26 cellular contexts compared by ENCODE assay signal in the genomic region with DNA sequence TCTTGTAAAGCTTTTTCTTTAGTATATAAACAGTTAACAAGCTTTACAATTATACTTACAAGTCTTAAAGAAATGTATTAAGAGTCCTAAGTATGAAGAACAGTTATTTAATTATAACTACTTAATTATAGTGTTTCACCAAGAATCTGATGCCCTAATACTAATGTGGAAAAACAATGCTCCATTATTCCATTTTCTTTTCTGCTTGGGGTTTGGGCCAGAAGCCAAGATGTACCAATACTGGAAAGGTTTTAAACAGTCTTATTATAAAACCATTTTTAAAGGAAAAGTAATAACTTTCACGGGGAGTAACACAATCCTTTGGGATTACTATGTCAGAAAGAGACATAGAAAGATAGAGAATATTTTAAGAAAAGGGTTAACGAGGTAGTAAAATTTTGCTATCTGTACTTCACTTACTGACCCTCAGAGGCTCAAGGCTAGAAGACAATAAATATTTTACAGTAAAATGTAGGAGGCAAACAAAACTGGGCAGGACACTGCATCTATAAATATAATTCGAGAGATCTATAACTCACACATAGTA.
"Had no signal": no experiment of that assay in that cellular context is flagged by ENCODE, and none has a peak within 500 bp of the region (broad histone marks: within the 10 kb centered on the region; RNA-seq: fewer than 3 reads in every experiment).

No MANE protein-coding gene starts in this region.

- H3K36me3 ChIP-seq: colonic mucosa had no signal

- H3K4me3 ChIP-seq: colonic mucosa, esophagus muscularis mucosa, lung, sigmoid colon, smooth muscle cell, transverse colon had no signal

- H3K4me2 ChIP-seq: smooth muscle cell had no signal

- H3K27ac Mint-ChIP-seq: activated B cell treated with CpG ODN at 0.5 μM for 24 hours; activated CD4-positive, alpha-beta T cell treated with anti-CD3 and anti-CD28 coated beads for 36 hours; activated naive CD4-positive, alpha-beta T cell treated with anti-CD3 and anti-CD28 coated beads, Interleukin-2, amount 10 ng/mL, durations not matched to agents 7 days and 5 days; stimulated activated memory B cell treated with anti-CD40 and anti-IgM and Interleukin-4, amounts not matched to agents 10 μg/mL and 1 μg/mL and 100 μg/mL, for 72 hours; T-helper 1 cell treated with Interleukin-12 subunit alpha and Interleukin-12 subunit beta and Interleukin-4 antibody, amounts not matched to agents 30 μg/mL and 1 μg/mL, for 36 hours had no signal

- H3K27me3 Mint-ChIP-seq: activated B cell treated with CpG ODN at 0.5 μM for 24 hours; activated CD4-positive, alpha-beta T cell treated with anti-CD3 and anti-CD28 coated beads for 36 hours; activated naive CD4-positive, alpha-beta T cell treated with anti-CD3 and anti-CD28 coated beads, Interleukin-2, amount 10 ng/mL, durations not matched to agents 7 days and 5 days; brain; naive thymus-derived CD4-positive, alpha-beta T cell; stimulated activated memory B cell treated with anti-CD40 and anti-IgM and Interleukin-4, amounts not matched to agents 10 μg/mL and 1 μg/mL and 100 μg/mL, for 72 hours had no signal

- H3K27ac ChIP-seq: colonic mucosa, esophagus muscularis mucosa, sigmoid colon, transverse colon had no signal

- H3K9me3 Mint-ChIP-seq: activated B cell treated with CpG ODN at 0.5 μM for 24 hours; activated naive CD4-positive, alpha-beta T cell treated with anti-CD3 and anti-CD28 coated beads, Interleukin-2, amount 10 ng/mL, durations not matched to agents 7 days and 5 days; activated T-cell treated with anti-CD3 and anti-CD28 coated beads, Interleukin-2, amount 50 U/mL, for 4 hours; brain; immature natural killer cell; neural crest cell; stimulated activated memory B cell treated with anti-CD40 and anti-IgM and Interleukin-4, amounts not matched to agents 10 μg/mL and 1 μg/mL and 100 μg/mL, for 72 hours; T-helper 1 cell treated with Interleukin-12 subunit alpha and Interleukin-12 subunit beta and Interleukin-4 antibody, amounts not matched to agents 30 μg/mL and 1 μg/mL, for 36 hours had no signal

- H3K4me1 Mint-ChIP-seq: activated B cell treated with CpG ODN at 0.5 μM for 24 hours; activated CD4-positive, alpha-beta T cell treated with anti-CD3 and anti-CD28 coated beads for 36 hours; neural crest cell; stimulated activated memory B cell treated with anti-CD40 and anti-IgM and Interleukin-4, amounts not matched to agents 10 μg/mL and 1 μg/mL and 100 μg/mL, for 72 hours had no signal

- H3K4me3 Mint-ChIP-seq: activated B cell treated with CpG ODN at 0.5 μM for 24 hours; activated CD4-positive, alpha-beta T cell treated with anti-CD3 and anti-CD28 coated beads for 36 hours; activated naive CD4-positive, alpha-beta T cell treated with anti-CD3 and anti-CD28 coated beads, Interleukin-2, amount 10 ng/mL, durations not matched to agents 7 days and 5 days; activated T-cell treated with anti-CD3 and anti-CD28 coated beads, Interleukin-2, amount 50 U/mL, for 4 hours; brain; immature natural killer cell; naive thymus-derived CD4-positive, alpha-beta T cell; neural crest cell; stimulated activated memory B cell treated with anti-CD40 and anti-IgM and Interleukin-4, amounts not matched to agents 10 μg/mL and 1 μg/mL and 100 μg/mL, for 72 hours; T-helper 1 cell treated with Interleukin-12 subunit alpha and Interleukin-12 subunit beta and Interleukin-4 antibody, amounts not matched to agents 30 μg/mL and 1 μg/mL, for 36 hours had no signal

- H3K4me1 ChIP-seq: colonic mucosa, sigmoid colon had no signal

- H3K27me3 ChIP-seq: colonic mucosa, esophagus muscularis mucosa, sigmoid colon, transverse colon had no signal

- FAIRE-seq: urothelium cell line had no signal

- H3K9me3 ChIP-seq: colonic mucosa, esophagus muscularis mucosa, sigmoid colon, transverse colon had no signal

- ATAC-seq: activated CD4-positive, alpha-beta T cell treated with anti-CD3 and anti-CD28 coated beads for 36 hours; activated T-cell treated with anti-CD3 and anti-CD28 coated beads, Interleukin-2, amount 50 U/mL, for 4 hours; left lobe of liver; naive thymus-derived CD4-positive, alpha-beta T cell; stimulated activated memory B cell treated with anti-CD40 and anti-IgM and Interleukin-4, amounts not matched to agents 10 μg/mL and 1 μg/mL and 100 μg/mL, for 72 hours had no signal

- DNase-seq: activated B cell treated with CpG ODN at 0.5 μM for 24 hours; activated CD4-positive, alpha-beta T cell treated with anti-CD3 and anti-CD28 coated beads for 36 hours; activated CD4-positive, alpha-beta T cell treated with anti-CD3 and anti-CD28 coated beads, Interleukin-2, amount 50 U/mL, for 4 hours; activated CD8-positive, alpha-beta memory T cell treated with anti-CD3 and anti-CD28 coated beads for 24 hours; activated CD8-positive, alpha-beta memory T cell treated with anti-CD3 and anti-CD28 coated beads, Interleukin-2, amount 50 U/mL, for 4 hours; activated effector memory CD4-positive, alpha-beta T cell treated with anti-CD3 and anti-CD28 coated beads, Interleukin-2, amount 50 U/mL, for 16 hours; activated naive CD4-positive, alpha-beta T cell treated with anti-CD3 and anti-CD28 coated beads, Interleukin-2, amount 10 ng/mL, durations not matched to agents 7 days and 5 days; activated T-cell treated with anti-CD3 and anti-CD28 coated beads, Interleukin-2, amount 50 U/mL, for 4 hours; anterior cingulate cortex; central memory CD4-positive, alpha-beta T cell; colonic mucosa; immature natural killer cell; naive thymus-derived CD4-positive, alpha-beta T cell; sigmoid colon; stimulated activated CD4-positive, alpha-beta T cell treated with anti-CD3 and anti-CD28 coated beads, Interleukin-15, amount 100 ng/mL, for 24 hours; T1000; transverse colon had no signal
